ENCODE assay signal across 10 cellular contexts in genomic region chr2:29012211-29012681, GRCh38. TPM values are rescaled to one million over a fixed set of nuclear protein-coding genes. Genes with fewer than 3 reads are reported as not detected.
A peak's percentile ranks its signal among the peaks of the same experiment; 100 is the strongest.
DNase-seq lines count a peak whose midpoint lies in the region; ATAC-seq and TF ChIP-seq lines count a peak whose summit lies in the region.
"Had no signal": no experiment of that assay in that cellular context is flagged by ENCODE, and none has a peak within 500 bp of the region (broad histone marks: within the 10 kb centered on the region; RNA-seq: fewer than 3 reads in every experiment).

No MANE protein-coding gene starts in this region.

- H3K4me1 Mint-ChIP-seq in memory B cell, result peaks cover 28% of the 10 kb centered on the region

- TF ChIP-seq CTCF in adrenal gland (IDR thresholded peaks at IDR 0.05), result no peak

- H3K4me3 Mint-ChIP-seq in memory B cell, result no peak overlapping the region
- H3K4me3 Mint-ChIP-seq: neural crest cell had no signal

- 40 to 73% (median 45%) methylated on average over 3 to 9 of the region's 9 CpGs for WGBS in adrenal gland, 4 donors

- no peak for TF ChIP-seq POLR2A in adrenal gland (IDR thresholded peaks at IDR 0.05)

- H3K27me3 Mint-ChIP-seq in memory B cell, result peaks cover 2% of the 10 kb centered on the region

- peak overlapping the region in 2 of 5 donors; percentile 44 to 81 for H3K27ac ChIP-seq in adrenal gland

- no peaks in the 10 kb centered on the region for H3K27me3 ChIP-seq in adrenal gland
- H3K27me3 ChIP-seq: dorsolateral prefrontal cortex had no signal

- no peaks in the 10 kb centered on the region for H3K9me3 Mint-ChIP-seq in memory B cell
- H3K9me3 Mint-ChIP-seq: neural crest cell had no signal

- H3K36me3 ChIP-seq in adrenal gland (replicated peaks in 1 of 2), result no peaks in the 10 kb centered on the region

- H3K9me3 ChIP-seq in adrenal gland (replicated peaks in 1 of 3), result no peaks in the 10 kb centered on the region

- H3K4me3 ChIP-seq in adrenal gland, result no peak overlapping the region
- H3K4me3 ChIP-seq: dorsolateral prefrontal cortex had no signal

- intact Hi-C loops in adrenal gland (cut with DNase I), result no loop called here

- peak; percentile 57 for DNase-seq in AG20443 (ENCODE audit: low spot score)
- DNase-seq in Kasumi-1 (lab: John Stamatoyannopoulos, UW), result peak; percentile 26 to 55
- DNase-seq in adrenal gland, result peak in 6 of 7 donors; percentile 29 to 68 (median 60)
- DNase-seq in memory B cell (ENCODE audit: low spot score in 2 of 2), result no peak
- no peak for DNase-seq in GOT3 (lab: John Stamatoyannopoulos, UW)
- DNase-seq in NCI-H2029 (lab: John Stamatoyannopoulos, UW), result no peak
- no peak for DNase-seq in NCI-H748 (lab: John Stamatoyannopoulos, UW; ENCODE audit: unreplicated experiment)
- no peak for DNase-seq in NCI-H2171 (lab: John Stamatoyannopoulos, UW)

- H3K36me3 Mint-ChIP-seq in memory B cell, result no peaks in the 10 kb centered on the region

- H3K4me1 ChIP-seq in adrenal gland (replicated peaks in 1 of 2), result peaks cover 0 to 23% of the 10 kb centered on the region in 2 donors

- peak overlapping the region; percentile 90 for H3K27ac Mint-ChIP-seq in memory B cell

- no peak for ATAC-seq in memory B cell (ENCODE audit: low read depth)

RNA-seq across cellular contexts. Expression of gene TOGARAM2, which starts 31.1 kb away (rescaled TPM):
- 1 to 10 TPM in 4 of 8 donors, under 1 TPM in 4; under 0.01 to 5.3 (median 1.1) TPM for total RNA-seq in adrenal gland
- polyA plus RNA-seq in adrenal gland, result 10 to 100 TPM in 1 of 3 donors, 1 to 10 TPM in 1, under 1 TPM in 1; 0.16 to 26.4 (median 7.5) TPM

Comparison
In these comparisons a context has a peak if more than half of its experiments do, and no peak if none do; other contexts are left out.
1. DNase-seq: peak in AG20443 (single experiment), Kasumi-1 (2 of 2) and adrenal gland (6 of 7); none in memory B cell (0 of 2), GOT3 (single experiment), NCI-H2029 (single experiment), NCI-H748 (single experiment) and NCI-H2171 (single experiment).